ENCODE assay signal across 2 cellular contexts in the genomic region with DNA sequence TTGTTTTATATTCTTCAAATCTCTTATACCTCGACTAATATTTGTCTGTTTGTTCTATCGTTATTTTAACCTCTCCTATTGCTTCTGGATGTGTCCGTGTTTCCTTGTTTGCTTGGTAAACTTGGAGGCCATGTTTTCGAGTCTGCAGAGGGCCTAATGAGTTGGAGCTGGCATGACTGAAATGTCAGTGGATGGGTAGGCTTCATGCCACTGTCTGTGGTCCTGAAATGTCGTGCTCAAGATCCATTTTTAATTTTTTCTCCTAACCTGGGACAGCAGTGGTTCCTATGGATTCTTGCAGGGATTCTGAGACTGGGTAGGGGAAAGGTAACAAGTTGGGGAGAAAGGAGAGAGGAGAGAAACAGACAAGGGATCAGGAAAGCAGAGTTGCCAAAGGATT.
TF ChIP-seq lines count a peak whose summit lies in the region.

No MANE protein-coding gene starts in this region.

TF ChIP-seq in GM23338, 12 proteins besides CTCF, POLR2A, EP300 and RAD21 (continued from another document):
- no peak for TF ChIP-seq EZH2 (IDR thresholded peaks at IDR 0.05; ENCODE audit: low read depth, unreplicated experiment)
- no peak for TF ChIP-seq ZNF331 (CRISPR knock-in tag; IDR thresholded peaks at IDR 0.05; ENCODE audit: low read depth)
- TF ChIP-seq ZNF114 (CRISPR knock-in tag; IDR thresholded peaks at IDR 0.05), result no peak
- no peak for TF ChIP-seq CREB1 (CRISPR knock-in tag; IDR thresholded peaks at IDR 0.05; ENCODE audit: low read depth)

TF ChIP-seq in liver, 16 proteins besides CTCF, POLR2A, EP300 and RAD21 (continued from another document):
- TF ChIP-seq, protein P1, sequence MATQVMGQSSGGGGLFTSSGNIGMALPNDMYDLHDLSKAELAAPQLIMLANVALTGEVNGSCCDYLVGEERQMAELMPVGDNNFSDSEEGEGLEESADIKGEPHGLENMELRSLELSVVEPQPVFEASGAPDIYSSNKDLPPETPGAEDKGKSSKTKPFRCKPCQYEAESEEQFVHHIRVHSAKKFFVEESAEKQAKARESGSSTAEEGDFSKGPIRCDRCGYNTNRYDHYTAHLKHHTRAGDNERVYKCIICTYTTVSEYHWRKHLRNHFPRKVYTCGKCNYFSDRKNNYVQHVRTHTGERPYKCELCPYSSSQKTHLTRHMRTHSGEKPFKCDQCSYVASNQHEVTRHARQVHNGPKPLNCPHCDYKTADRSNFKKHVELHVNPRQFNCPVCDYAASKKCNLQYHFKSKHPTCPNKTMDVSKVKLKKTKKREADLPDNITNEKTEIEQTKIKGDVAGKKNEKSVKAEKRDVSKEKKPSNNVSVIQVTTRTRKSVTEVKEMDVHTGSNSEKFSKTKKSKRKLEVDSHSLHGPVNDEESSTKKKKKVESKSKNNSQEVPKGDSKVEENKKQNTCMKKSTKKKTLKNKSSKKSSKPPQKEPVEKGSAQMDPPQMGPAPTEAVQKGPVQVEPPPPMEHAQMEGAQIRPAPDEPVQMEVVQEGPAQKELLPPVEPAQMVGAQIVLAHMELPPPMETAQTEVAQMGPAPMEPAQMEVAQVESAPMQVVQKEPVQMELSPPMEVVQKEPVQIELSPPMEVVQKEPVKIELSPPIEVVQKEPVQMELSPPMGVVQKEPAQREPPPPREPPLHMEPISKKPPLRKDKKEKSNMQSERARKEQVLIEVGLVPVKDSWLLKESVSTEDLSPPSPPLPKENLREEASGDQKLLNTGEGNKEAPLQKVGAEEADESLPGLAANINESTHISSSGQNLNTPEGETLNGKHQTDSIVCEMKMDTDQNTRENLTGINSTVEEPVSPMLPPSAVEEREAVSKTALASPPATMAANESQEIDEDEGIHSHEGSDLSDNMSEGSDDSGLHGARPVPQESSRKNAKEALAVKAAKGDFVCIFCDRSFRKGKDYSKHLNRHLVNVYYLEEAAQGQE (IDR thresholded peaks at IDR 0.05), result peak; percentile 86
- TF ChIP-seq YY1 (IDR thresholded peaks at IDR 0.05) (no peak), TAF1 (conservative IDR thresholded peaks at IDR 0.05) (no peak)
